Comparison of ENCODE assay signal across 17 cellular contexts in the genomic region with DNA sequence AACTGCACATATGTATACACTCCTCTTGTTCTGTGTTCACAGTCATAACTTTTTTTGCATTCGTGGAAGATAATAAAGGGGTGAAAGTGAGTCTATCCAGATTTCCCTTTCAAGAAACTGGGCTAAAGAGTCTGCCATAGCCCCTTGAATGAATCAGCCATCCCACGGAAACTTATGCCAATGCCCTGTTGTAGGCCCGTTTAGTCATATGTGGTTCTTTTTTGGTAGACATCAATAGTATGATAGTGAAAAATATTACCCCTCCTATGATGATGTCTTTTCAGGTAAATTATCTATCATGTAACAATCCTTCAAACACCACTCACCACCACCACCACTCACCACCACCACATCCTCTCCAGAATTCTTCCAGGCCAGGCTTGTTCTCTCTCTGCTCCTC.
DNase-seq lines count a peak whose midpoint lies in the region; ATAC-seq and TF ChIP-seq lines count a peak whose summit lies in the region.
"Had no signal": no experiment of that assay in that cellular context is flagged by ENCODE, and none has a peak within 500 bp of the region (broad histone marks: within the 10 kb centered on the region; RNA-seq: fewer than 3 reads in every experiment).

No MANE protein-coding gene starts in this region.

- no peaks in the 10 kb centered on the region for H3K4me1 ChIP-seq in suprapubic skin

- POLR2A ChIA-PET in activated CD4-positive, alpha-beta T cell treated with anti-CD3 and anti-CD28 coated beads for 36 hours (lab: Charles Lee) = no interaction called here

- TF ChIP-seq EP300 in suprapubic skin (IDR thresholded peaks at IDR 0.05) = no peak

- CTCF ChIA-PET in activated CD4-positive, alpha-beta T cell treated with anti-CD3 and anti-CD28 coated beads for 36 hours (lab: Charles Lee) = no interaction called here

- peaks cover 6% of the 10 kb centered on the region for H3K27me3 Mint-ChIP-seq in activated CD4-positive, alpha-beta T cell treated with anti-CD3 and anti-CD28 coated beads for 36 hours
- H3K27me3 Mint-ChIP-seq in activated T-cell treated with anti-CD3 and anti-CD28 coated beads, Interleukin-2, amount 50 U/mL, for 24 hours = peaks cover 8% of the 10 kb centered on the region

- H3K4me1 Mint-ChIP-seq in activated CD4-positive, alpha-beta T cell treated with anti-CD3 and anti-CD28 coated beads for 36 hours = peaks cover 5% of the 10 kb centered on the region
- H3K4me1 Mint-ChIP-seq in activated T-cell treated with anti-CD3 and anti-CD28 coated beads, Interleukin-2, amount 50 U/mL, for 24 hours (ENCODE audit: low read depth) = peaks cover 7% of the 10 kb centered on the region
- H3K4me1 Mint-ChIP-seq: GM23338 had no signal

- no peak for TF ChIP-seq CTCF in suprapubic skin (IDR thresholded peaks at IDR 0.05)

- H3K27me3 ChIP-seq in suprapubic skin = no peaks in the 10 kb centered on the region

- peak; percentile 39 for ATAC-seq in activated CD4-positive, alpha-beta T cell treated with anti-CD3 and anti-CD28 coated beads for 36 hours
- ATAC-seq: CD8-positive, alpha-beta T cell; GM23338 had no signal

- no peak for TF ChIP-seq POLR2A in suprapubic skin (IDR thresholded peaks at IDR 0.05)

- 87% methylated on average over 3 of the region's 3 CpGs for WGBS in suprapubic skin

- H3K36me3 Mint-ChIP-seq in activated CD4-positive, alpha-beta T cell treated with anti-CD3 and anti-CD28 coated beads for 36 hours (ENCODE audit: low read depth) = no peaks in the 10 kb centered on the region
- H3K36me3 Mint-ChIP-seq in activated T-cell treated with anti-CD3 and anti-CD28 coated beads, Interleukin-2, amount 50 U/mL, for 24 hours (ENCODE audit: low read depth) = no peaks in the 10 kb centered on the region
- H3K36me3 Mint-ChIP-seq: CD14-positive monocyte; CD8-positive, alpha-beta T cell had no signal

- no peak overlapping the region for H3K4me3 ChIP-seq in suprapubic skin
- H3K4me3 ChIP-seq: GM23338 had no signal

- intact Hi-C loops in activated CD4-positive, alpha-beta T cell treated with anti-CD3 and anti-CD28 coated beads for 36 hours (cut with DNase I, micrococcal nuclease) = no loop called here

- peak; percentile 14 for DNase-seq in activated CD4-positive, alpha-beta T cell treated with anti-CD3 and anti-CD28 coated beads for 36 hours
- no peak for DNase-seq in activated CD4-positive, alpha-beta T cell treated with anti-CD3 and anti-CD28 coated beads, Interleukin-2, amount 50 U/mL, for 1 hour
- peak; percentile 1 for DNase-seq in activated T-cell treated with anti-CD3 and anti-CD28 coated beads for 48 hours (ENCODE audit: low read depth)
- DNase-seq in activated T-cell treated with anti-CD3 and anti-CD28 coated beads, Interleukin-2, amount 50 U/mL, for 24 hours = no peak
- DNase-seq in stimulated activated CD4-positive, alpha-beta T cell treated with anti-CD3 and anti-CD28 coated beads, Interleukin-15, amount 100 ng/mL, for 48 hours (ENCODE audit: low read depth in 2 of 2) = peak; percentile 1 to 4
- DNase-seq in stimulated activated CD4-positive, alpha-beta T cell treated with anti-CD3 and anti-CD28 coated beads, Interleukin-1b, Interleukin-23, amount 100 ng/mL, for 48 hours = no peak
- no peak for DNase-seq in suprapubic skin (ENCODE audit: low spot score in 2 of 2)
- DNase-seq: CD8-positive, alpha-beta T cell; COR-L47; DMS153; DMS79 treated with DMSO at 0.1 percent for 48 hours; EL; H7 had no signal

- H3K4me3 Mint-ChIP-seq in activated CD4-positive, alpha-beta T cell treated with anti-CD3 and anti-CD28 coated beads for 36 hours = no peak overlapping the region
- no peak overlapping the region for H3K4me3 Mint-ChIP-seq in activated T-cell treated with anti-CD3 and anti-CD28 coated beads, Interleukin-2, amount 50 U/mL, for 24 hours
- H3K4me3 Mint-ChIP-seq: CD14-positive monocyte; CD8-positive, alpha-beta T cell; GM23338 had no signal

- no peak overlapping the region for H3K27ac ChIP-seq in suprapubic skin
- H3K27ac ChIP-seq: 22Rv1, HL-60 had no signal

- no peak overlapping the region for H3K27ac Mint-ChIP-seq in activated CD4-positive, alpha-beta T cell treated with anti-CD3 and anti-CD28 coated beads for 36 hours
- H3K27ac Mint-ChIP-seq in activated T-cell treated with anti-CD3 and anti-CD28 coated beads, Interleukin-2, amount 50 U/mL, for 24 hours = no peak overlapping the region
- H3K27ac Mint-ChIP-seq: CD14-positive monocyte; CD8-positive, alpha-beta T cell; GM23338 had no signal

- no peaks in the 10 kb centered on the region for H3K9me3 ChIP-seq in suprapubic skin

- H3K9me3 Mint-ChIP-seq in activated CD4-positive, alpha-beta T cell treated with anti-CD3 and anti-CD28 coated beads for 36 hours (ENCODE audit: low read depth) = peaks cover 2% of the 10 kb centered on the region
- H3K9me3 Mint-ChIP-seq in activated T-cell treated with anti-CD3 and anti-CD28 coated beads, Interleukin-2, amount 50 U/mL, for 24 hours = no peaks in the 10 kb centered on the region
- H3K9me3 Mint-ChIP-seq: CD8-positive, alpha-beta T cell had no signal

- no peaks in the 10 kb centered on the region for H3K36me3 ChIP-seq in suprapubic skin

Comparison
In these comparisons a context has a peak if more than half of its experiments do, and no peak if none do; other contexts are left out.
1. DNase-seq: peak in activated CD4-positive, alpha-beta T cell treated with anti-CD3 and anti-CD28 coated beads for 36 hours (single experiment), activated T-cell treated with anti-CD3 and anti-CD28 coated beads for 48 hours (single experiment) and stimulated activated CD4-positive, alpha-beta T cell treated with anti-CD3 and anti-CD28 coated beads, Interleukin-15, amount 100 ng/mL, for 48 hours (2 of 2); none in activated CD4-positive, alpha-beta T cell treated with anti-CD3 and anti-CD28 coated beads, Interleukin-2, amount 50 U/mL, for 1 hour (single experiment), activated T-cell treated with anti-CD3 and anti-CD28 coated beads, Interleukin-2, amount 50 U/mL, for 24 hours (single experiment), stimulated activated CD4-positive, alpha-beta T cell treated with anti-CD3 and anti-CD28 coated beads, Interleukin-1b, Interleukin-23, amount 100 ng/mL, for 48 hours (single experiment) and suprapubic skin (0 of 2).